ENCODE assay signal across 15 cellular contexts in the genomic region with DNA sequence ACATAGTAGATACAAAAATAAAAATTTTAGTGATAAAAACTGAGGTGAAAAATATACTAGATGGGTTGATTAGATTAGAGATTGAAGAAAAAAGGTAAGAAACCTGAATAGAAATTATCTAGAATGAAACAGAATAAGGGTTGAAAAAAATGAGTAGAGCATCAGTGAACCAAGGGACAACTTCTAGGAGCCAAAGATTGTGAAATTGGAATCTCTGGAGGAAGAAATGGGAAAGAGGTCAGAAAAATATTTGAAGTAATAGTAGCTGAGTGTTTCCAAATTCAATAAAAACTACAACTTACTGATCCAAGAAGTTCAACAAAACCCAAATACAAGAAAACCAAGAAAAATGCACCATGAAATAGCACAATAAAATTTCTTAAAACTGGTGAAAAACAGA.
DNase-seq lines count a peak whose midpoint lies in the region; ATAC-seq and TF ChIP-seq lines count a peak whose summit lies in the region.
"Had no signal": no experiment of that assay in that cellular context is flagged by ENCODE, and none has a peak within 500 bp of the region (broad histone marks: within the 10 kb centered on the region; RNA-seq: fewer than 3 reads in every experiment).

No MANE protein-coding gene starts in this region.

- H3K79me2 ChIP-seq in ACC112 (ENCODE audit: control insufficient read depth, insufficient read depth, low read length, unreplicated experiment), result no peaks in the 10 kb centered on the region

- no peak for TF ChIP-seq EP300 in gastroesophageal sphincter (IDR thresholded peaks at IDR 0.05)

- TF ChIP-seq CTCF in BJ (IDR thresholded peaks at IDR 0.05; ENCODE audit: insufficient read depth, low read depth, low read length), result no peak
- no peak for TF ChIP-seq CTCF in cardiac fibroblast (IDR thresholded peaks at IDR 0.05; ENCODE audit: low read depth, low read length)
- no peak for TF ChIP-seq CTCF in gastroesophageal sphincter (IDR thresholded peaks at IDR 0.05)

- H3K9me3 ChIP-seq in gastroesophageal sphincter, result no peaks in the 10 kb centered on the region

- TF ChIP-seq POLR2A in gastroesophageal sphincter (IDR thresholded peaks at IDR 0.05), result no peak

- H3K27ac ChIP-seq in ACC112 (ENCODE audit: low read depth, low read length) (no peak overlapping the region), gastroesophageal sphincter (no peak overlapping the region)
- H3K27ac ChIP-seq: BLaER1 had no signal

- H3K36me3 ChIP-seq in ACC112 (ENCODE audit: insufficient read depth, low read length) (no peaks in the 10 kb centered on the region), BJ (ENCODE audit: control insufficient read depth, insufficient read depth, low read length) (no peaks in the 10 kb centered on the region), gastroesophageal sphincter (no peaks in the 10 kb centered on the region)
- H3K36me3 ChIP-seq: BLaER1 had no signal

- no peak overlapping the region for H3K4me3 ChIP-seq in ACC112 (ENCODE audit: low read depth, low read length)
- no peak overlapping the region for H3K4me3 ChIP-seq in BJ (ENCODE audit: low read depth, low read length)
- H3K4me3 ChIP-seq in cardiac fibroblast (replicated peaks in 1 of 2; ENCODE audit: low read depth in 2 of 2, low read length in 2 of 2), result no peak overlapping the region
- no peak overlapping the region for H3K4me3 ChIP-seq in gastroesophageal sphincter
- H3K4me3 ChIP-seq: BLaER1 had no signal

- POLR2A ChIA-PET in BJ (lab: Charles Lee), result no interaction called here

- H3K4me1 ChIP-seq in ACC112 (ENCODE audit: control insufficient read depth, insufficient read depth, low read length, unreplicated experiment) (peaks cover 12% of the 10 kb centered on the region), gastroesophageal sphincter (no peaks in the 10 kb centered on the region)
- H3K4me1 ChIP-seq: BLaER1 had no signal

- CTCF ChIA-PET in BJ (lab: Yijun Ruan, JAX), result interaction anchor here (1.4 to 1.5 kb wide), 2 partner anchors 19 to 33 kb away, joined by 3 read pairs; no protein-coding TSS in a partner anchor

- ATAC-seq in gastroesophageal sphincter (peak; percentile 48), HG03354 (IDR thresholded peaks at IDR 0.05; ENCODE audit: poor library complexity, severe bottlenecking, unreplicated experiment) (no peak)

- no peaks in the 10 kb centered on the region for H3K27me3 ChIP-seq in ACC112 (ENCODE audit: insufficient read depth, low read length)
- no peaks in the 10 kb centered on the region for H3K27me3 ChIP-seq in BJ (ENCODE audit: control insufficient read depth, insufficient read depth, low read length)
- no peaks in the 10 kb centered on the region for H3K27me3 ChIP-seq in gastroesophageal sphincter
- H3K27me3 ChIP-seq: BLaER1 had no signal

- H2AFZ ChIP-seq in ACC112 (ENCODE audit: low read length, unreplicated experiment), result peak overlapping the region; percentile 20

- DNase-seq in BJ (ENCODE audit: low read depth) (peak; percentile 50), cardiac fibroblast (ENCODE audit: low read depth in 2 of 2) (peak; percentile 40 to 58), NOMO-1 (lab: John Stamatoyannopoulos, UW; ENCODE audit: unreplicated experiment in 2 of 2) (no peak), NCI-H524 treated with DMSO at 0.1 percent for 48 hours (lab: John Stamatoyannopoulos, UW) (no peak), cerebellar cortex (ENCODE audit: low spot score) (no peak)
- DNase-seq: MV-4-11, NCI-H1436, NCI-H2029 treated with DMSO at 0.1 percent for 48 hours, NCI-H526 treated with DMSO at 0.1 percent for 48 hours, OCI-M1, RPMI8226 had no signal

Comparison
In these comparisons a context has a peak if more than half of its experiments do, and no peak if none do; other contexts are left out.
1. DNase-seq: peak in BJ (single experiment) and cardiac fibroblast (2 of 2); none in NOMO-1 (0 of 2), NCI-H524 treated with DMSO at 0.1 percent for 48 hours (single experiment) and cerebellar cortex (single experiment).